Comparison of ENCODE assay signal across 1 cellular context in the genomic region with DNA sequence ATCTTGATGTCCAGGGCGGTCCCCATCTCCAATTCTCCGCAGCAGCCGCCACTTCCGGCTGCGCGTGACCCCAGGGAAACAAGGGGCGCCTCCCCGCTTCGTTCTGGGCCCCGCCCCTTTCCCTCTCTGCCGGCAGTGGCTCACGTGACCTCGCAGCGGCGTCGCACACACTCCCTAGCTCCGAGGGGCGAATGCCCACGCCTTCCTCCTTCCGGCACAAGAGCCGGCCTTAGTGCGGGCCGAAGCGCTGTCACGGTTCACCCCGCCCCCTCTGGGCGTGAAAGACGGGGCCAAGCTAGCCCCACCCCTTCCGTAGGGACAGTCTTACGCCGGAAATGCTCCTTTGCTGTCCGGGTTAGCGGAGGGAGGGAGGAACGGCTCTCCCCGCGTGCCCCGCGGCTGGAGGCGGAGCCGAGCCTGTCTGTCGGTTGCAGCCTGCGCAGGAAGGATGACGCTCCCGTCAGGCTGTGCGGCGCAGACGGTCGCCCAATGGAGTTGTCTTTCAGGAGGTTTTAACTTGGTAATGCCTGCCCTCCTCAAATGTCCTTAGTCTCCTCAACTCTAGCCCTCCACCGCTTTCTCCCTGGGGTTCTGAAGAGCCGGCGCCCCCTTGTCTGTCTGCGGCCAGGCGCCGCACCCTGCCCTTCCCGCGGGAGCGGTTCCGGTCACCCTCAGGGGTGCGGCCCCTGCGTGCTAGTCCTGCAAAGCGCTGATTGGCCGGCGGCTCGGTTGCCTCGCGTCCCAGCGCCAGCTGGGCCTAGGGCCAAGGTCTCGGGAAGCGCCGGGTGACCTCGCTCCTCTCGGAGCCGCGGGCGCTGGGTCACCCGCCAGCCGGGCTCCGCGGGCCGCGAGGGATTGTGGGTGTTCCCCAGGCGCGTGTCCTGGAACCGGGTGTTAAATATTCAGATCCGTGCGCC.
TF ChIP-seq lines count a peak whose summit lies in the region.

A gene (minus strand): TSS at position 66 of the 917 bp plus-strand sequence. CDS start 40 bp downstream, at position 26.

TF ChIP-seq in HepG2, 621 proteins besides CTCF, POLR2A, EP300 and RAD21 (continued from another document and continues in another):
- TF ChIP-seq ZNF776 (CRISPR knock-in tag; IDR thresholded peaks at IDR 0.05) (peak; percentile 74; the same call in 1 of the 2 replicates), MTA3 (CRISPR knock-in tag; IDR thresholded peaks at IDR 0.05) (no peak), HNF4G (IDR thresholded peaks at IDR 0.05; ENCODE audit: borderline replicate concordance, low read depth, low read length) (no peak), HNF4G (CRISPR knock-in tag; IDR thresholded peaks at IDR 0.05; ENCODE audit: borderline replicate concordance, low read depth) (peak; percentile 53; the same call in 1 of the 2 replicates), ZSCAN21 (CRISPR knock-in tag; IDR thresholded peaks at IDR 0.05; ENCODE audit: borderline replicate concordance) (0 out of 2 replicates have a peak, but pooled peaks have one; percentile 18), ZMAT3 (CRISPR knock-in tag; conservative IDR thresholded peaks at IDR 0.05) (peak; percentile 29), ZFP37 (CRISPR knock-in tag; IDR thresholded peaks at IDR 0.05; ENCODE audit: borderline replicate concordance) (no peak; the same call in 1 of the 2 replicates), RBFOX2 (IDR thresholded peaks at IDR 0.05; ENCODE audit: low read depth, low read length) (peak; percentile 96), SAFB2 (CRISPR knock-in tag; IDR thresholded peaks at IDR 0.05; ENCODE audit: borderline replicate concordance, low read depth) (no peak; the same call in 1 of the 2 replicates), HCFC1 (IDR thresholded peaks at IDR 0.05; ENCODE audit: low read depth, low read length) (peak; percentile 4; the same call in 1 of the 2 replicates), FOXO1 (CRISPR knock-in tag; IDR thresholded peaks at IDR 0.05) (no peak; the same call in none of the 2 replicates), HOXA9 (CRISPR knock-in tag; IDR thresholded peaks at IDR 0.05; ENCODE audit: borderline replicate concordance) (no peak), RFX5 (IDR thresholded peaks at IDR 0.05; ENCODE audit: low read depth, low read length) (0 out of 2 replicates have a peak, but pooled peaks have one; percentile 16), PRPF4 (IDR thresholded peaks at IDR 0.05; ENCODE audit: low read depth, low read length, poor library complexity, severe bottlenecking) (no peak), U2AF2 (IDR thresholded peaks at IDR 0.05; ENCODE audit: low read depth, low read length) (no peak), PAWR (CRISPR knock-in tag; IDR thresholded peaks at IDR 0.05; ENCODE audit: borderline replicate concordance) (no peak), TRIM24 (CRISPR knock-in tag; IDR thresholded peaks at IDR 0.05) (no peak), IKZF4 (CRISPR knock-in tag; IDR thresholded peaks at IDR 0.05; ENCODE audit: borderline replicate concordance, low read depth, not compliant biosample characterization) (peak; percentile 11), SATB2 (CRISPR knock-in tag; IDR thresholded peaks at IDR 0.05) (no peak), FOXP1 (IDR thresholded peaks at IDR 0.05) (no peak), FOXP1 (CRISPR knock-in tag; IDR thresholded peaks at IDR 0.05) (peak; percentile 44), ONECUT2 (CRISPR knock-in tag; IDR thresholded peaks at IDR 0.05) (no peak), BCL6 (CRISPR knock-in tag; IDR thresholded peaks at IDR 0.05) (peak; percentile 27; the same call in 1 of the 2 replicates), ZNF550 (CRISPR knock-in tag; IDR thresholded peaks at IDR 0.05; ENCODE audit: borderline replicate concordance) (0 out of 2 replicates have a peak, but pooled peaks have one; percentile 17), ZFP90 (CRISPR knock-in tag; IDR thresholded peaks at IDR 0.05; ENCODE audit: borderline replicate concordance) (no peak), SP5 (CRISPR knock-in tag; IDR thresholded peaks at IDR 0.05; ENCODE audit: borderline replicate concordance, low read depth) (peak; percentile 85), SNAPC2 (CRISPR knock-in tag; IDR thresholded peaks at IDR 0.05) (peak; percentile 43; the same call in 1 of the 2 replicates), NFRKB (IDR thresholded peaks at IDR 0.05) (no peak), ZNF44 (CRISPR knock-in tag; IDR thresholded peaks at IDR 0.05) (no peak), ELF4 (CRISPR knock-in tag; IDR thresholded peaks at IDR 0.05; ENCODE audit: borderline replicate concordance) (peak; percentile 79; the same call in 1 of the 2 replicates), HNRNPLL (IDR thresholded peaks at IDR 0.05; ENCODE audit: low read depth, low read length, poor library complexity, severe bottlenecking) (peak; percentile 94)
- TF ChIP-seq, protein P1, sequence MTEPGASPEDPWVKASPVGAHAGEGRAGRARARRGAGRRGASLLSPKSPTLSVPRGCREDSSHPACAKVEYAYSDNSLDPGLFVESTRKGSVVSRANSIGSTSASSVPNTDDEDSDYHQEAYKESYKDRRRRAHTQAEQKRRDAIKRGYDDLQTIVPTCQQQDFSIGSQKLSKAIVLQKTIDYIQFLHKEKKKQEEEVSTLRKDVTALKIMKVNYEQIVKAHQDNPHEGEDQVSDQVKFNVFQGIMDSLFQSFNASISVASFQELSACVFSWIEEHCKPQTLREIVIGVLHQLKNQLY (CRISPR knock-in tag; IDR thresholded peaks at IDR 0.05) = peak; percentile 72
- TF ChIP-seq, protein P2, sequence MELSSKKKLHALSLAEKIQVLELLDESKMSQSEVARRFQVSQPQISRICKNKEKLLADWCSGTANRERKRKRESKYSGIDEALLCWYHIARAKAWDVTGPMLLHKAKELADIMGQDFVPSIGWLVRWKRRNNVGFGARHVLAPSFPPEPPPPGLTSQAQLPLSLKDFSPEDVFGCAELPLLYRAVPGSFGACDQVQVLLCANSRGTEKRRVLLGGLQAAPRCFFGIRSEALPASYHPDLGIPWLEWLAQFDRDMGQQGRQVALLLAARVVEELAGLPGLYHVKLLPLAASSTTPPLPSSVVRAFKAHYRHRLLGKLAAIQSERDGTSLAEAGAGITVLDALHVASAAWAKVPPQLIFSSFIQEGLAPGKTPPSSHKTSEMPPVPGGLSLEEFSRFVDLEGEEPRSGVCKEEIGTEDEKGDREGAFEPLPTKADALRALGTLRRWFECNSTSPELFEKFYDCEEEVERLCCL (CRISPR knock-in tag; IDR thresholded peaks at IDR 0.05; ENCODE audit: borderline replicate concordance) = peak; percentile 76; the same call in 1 of the 2 replicates
- TF ChIP-seq, protein P3, sequence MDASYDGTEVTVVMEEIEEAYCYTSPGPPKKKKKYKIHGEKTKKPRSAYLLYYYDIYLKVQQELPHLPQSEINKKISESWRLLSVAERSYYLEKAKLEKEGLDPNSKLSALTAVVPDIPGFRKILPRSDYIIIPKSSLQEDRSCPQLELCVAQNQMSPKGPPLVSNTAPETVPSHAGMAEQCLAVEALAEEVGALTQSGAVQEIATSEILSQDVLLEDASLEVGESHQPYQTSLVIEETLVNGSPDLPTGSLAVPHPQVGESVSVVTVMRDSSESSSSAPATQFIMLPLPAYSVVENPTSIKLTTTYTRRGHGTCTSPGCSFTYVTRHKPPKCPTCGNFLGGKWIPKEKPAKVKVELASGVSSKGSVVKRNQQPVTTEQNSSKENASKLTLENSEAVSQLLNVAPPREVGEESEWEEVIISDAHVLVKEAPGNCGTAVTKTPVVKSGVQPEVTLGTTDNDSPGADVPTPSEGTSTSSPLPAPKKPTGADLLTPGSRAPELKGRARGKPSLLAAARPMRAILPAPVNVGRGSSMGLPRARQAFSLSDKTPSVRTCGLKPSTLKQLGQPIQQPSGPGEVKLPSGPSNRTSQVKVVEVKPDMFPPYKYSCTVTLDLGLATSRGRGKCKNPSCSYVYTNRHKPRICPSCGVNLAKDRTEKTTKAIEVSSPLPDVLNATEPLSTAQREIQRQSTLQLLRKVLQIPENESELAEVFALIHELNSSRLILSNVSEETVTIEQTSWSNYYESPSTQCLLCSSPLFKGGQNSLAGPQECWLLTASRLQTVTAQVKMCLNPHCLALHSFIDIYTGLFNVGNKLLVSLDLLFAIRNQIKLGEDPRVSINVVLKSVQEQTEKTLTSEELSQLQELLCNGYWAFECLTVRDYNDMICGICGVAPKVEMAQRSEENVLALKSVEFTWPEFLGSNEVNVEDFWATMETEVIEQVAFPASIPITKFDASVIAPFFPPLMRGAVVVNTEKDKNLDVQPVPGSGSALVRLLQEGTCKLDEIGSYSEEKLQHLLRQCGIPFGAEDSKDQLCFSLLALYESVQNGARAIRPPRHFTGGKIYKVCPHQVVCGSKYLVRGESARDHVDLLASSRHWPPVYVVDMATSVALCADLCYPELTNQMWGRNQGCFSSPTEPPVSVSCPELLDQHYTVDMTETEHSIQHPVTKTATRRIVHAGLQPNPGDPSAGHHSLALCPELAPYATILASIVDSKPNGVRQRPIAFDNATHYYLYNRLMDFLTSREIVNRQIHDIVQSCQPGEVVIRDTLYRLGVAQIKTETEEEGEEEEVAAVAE (CRISPR knock-in tag; IDR thresholded peaks at IDR 0.05; ENCODE audit: borderline replicate concordance) = peak; percentile 13; the same call in 1 of the 2 replicates
- TF ChIP-seq, protein P4, sequence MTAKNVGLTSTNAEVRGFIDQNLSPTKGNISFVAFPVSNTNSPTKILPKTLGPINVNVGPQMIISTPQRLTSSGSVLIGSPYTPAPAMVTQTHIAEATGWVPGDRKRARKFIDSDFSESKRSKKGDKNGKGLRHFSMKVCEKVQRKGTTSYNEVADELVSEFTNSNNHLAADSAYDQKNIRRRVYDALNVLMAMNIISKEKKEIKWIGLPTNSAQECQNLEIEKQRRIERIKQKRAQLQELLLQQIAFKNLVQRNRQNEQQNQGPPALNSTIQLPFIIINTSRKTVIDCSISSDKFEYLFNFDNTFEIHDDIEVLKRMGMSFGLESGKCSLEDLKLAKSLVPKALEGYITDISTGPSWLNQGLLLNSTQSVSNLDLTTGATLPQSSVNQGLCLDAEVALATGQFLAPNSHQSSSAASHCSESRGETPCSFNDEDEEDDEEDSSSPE (CRISPR knock-in tag; IDR thresholded peaks at IDR 0.05) = peak; percentile 54
- TF ChIP-seq, protein P5, sequence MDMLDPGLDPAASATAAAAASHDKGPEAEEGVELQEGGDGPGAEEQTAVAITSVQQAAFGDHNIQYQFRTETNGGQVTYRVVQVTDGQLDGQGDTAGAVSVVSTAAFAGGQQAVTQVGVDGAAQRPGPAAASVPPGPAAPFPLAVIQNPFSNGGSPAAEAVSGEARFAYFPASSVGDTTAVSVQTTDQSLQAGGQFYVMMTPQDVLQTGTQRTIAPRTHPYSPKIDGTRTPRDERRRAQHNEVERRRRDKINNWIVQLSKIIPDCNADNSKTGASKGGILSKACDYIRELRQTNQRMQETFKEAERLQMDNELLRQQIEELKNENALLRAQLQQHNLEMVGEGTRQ (IDR thresholded peaks at IDR 0.05; ENCODE audit: low read depth, low read length) = peak; percentile 91
- TF ChIP-seq, protein P5 (CRISPR knock-in tag; IDR thresholded peaks at IDR 0.05; ENCODE audit: borderline replicate concordance) = peak; percentile 96
- TF ChIP-seq, protein P6, sequence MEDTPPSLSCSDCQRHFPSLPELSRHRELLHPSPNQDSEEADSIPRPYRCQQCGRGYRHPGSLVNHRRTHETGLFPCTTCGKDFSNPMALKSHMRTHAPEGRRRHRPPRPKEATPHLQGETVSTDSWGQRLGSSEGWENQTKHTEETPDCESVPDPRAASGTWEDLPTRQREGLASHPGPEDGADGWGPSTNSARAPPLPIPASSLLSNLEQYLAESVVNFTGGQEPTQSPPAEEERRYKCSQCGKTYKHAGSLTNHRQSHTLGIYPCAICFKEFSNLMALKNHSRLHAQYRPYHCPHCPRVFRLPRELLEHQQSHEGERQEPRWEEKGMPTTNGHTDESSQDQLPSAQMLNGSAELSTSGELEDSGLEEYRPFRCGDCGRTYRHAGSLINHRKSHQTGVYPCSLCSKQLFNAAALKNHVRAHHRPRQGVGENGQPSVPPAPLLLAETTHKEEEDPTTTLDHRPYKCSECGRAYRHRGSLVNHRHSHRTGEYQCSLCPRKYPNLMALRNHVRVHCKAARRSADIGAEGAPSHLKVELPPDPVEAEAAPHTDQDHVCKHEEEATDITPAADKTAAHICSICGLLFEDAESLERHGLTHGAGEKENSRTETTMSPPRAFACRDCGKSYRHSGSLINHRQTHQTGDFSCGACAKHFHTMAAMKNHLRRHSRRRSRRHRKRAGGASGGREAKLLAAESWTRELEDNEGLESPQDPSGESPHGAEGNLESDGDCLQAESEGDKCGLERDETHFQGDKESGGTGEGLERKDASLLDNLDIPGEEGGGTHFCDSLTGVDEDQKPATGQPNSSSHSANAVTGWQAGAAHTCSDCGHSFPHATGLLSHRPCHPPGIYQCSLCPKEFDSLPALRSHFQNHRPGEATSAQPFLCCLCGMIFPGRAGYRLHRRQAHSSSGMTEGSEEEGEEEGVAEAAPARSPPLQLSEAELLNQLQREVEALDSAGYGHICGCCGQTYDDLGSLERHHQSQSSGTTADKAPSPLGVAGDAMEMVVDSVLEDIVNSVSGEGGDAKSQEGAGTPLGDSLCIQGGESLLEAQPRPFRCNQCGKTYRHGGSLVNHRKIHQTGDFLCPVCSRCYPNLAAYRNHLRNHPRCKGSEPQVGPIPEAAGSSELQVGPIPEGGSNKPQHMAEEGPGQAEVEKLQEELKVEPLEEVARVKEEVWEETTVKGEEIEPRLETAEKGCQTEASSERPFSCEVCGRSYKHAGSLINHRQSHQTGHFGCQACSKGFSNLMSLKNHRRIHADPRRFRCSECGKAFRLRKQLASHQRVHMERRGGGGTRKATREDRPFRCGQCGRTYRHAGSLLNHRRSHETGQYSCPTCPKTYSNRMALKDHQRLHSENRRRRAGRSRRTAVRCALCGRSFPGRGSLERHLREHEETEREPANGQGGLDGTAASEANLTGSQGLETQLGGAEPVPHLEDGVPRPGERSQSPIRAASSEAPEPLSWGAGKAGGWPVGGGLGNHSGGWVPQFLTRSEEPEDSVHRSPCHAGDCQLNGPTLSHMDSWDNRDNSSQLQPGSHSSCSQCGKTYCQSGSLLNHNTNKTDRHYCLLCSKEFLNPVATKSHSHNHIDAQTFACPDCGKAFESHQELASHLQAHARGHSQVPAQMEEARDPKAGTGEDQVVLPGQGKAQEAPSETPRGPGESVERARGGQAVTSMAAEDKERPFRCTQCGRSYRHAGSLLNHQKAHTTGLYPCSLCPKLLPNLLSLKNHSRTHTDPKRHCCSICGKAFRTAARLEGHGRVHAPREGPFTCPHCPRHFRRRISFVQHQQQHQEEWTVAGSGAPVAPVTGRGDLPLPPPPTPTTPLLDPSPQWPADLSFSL (CRISPR knock-in tag; IDR thresholded peaks at IDR 0.05) = no peak; the same call in 1 of the 2 replicates
- TF ChIP-seq, protein P7, sequence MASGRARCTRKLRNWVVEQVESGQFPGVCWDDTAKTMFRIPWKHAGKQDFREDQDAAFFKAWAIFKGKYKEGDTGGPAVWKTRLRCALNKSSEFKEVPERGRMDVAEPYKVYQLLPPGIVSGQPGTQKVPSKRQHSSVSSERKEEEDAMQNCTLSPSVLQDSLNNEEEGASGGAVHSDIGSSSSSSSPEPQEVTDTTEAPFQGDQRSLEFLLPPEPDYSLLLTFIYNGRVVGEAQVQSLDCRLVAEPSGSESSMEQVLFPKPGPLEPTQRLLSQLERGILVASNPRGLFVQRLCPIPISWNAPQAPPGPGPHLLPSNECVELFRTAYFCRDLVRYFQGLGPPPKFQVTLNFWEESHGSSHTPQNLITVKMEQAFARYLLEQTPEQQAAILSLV (CRISPR knock-in tag; IDR thresholded peaks at IDR 0.05; ENCODE audit: borderline replicate concordance) = 0 out of 2 replicates have a peak, but pooled peaks have one; percentile 25
